Comparison of ENCODE assay signal across 8 cellular contexts in the genomic region with DNA sequence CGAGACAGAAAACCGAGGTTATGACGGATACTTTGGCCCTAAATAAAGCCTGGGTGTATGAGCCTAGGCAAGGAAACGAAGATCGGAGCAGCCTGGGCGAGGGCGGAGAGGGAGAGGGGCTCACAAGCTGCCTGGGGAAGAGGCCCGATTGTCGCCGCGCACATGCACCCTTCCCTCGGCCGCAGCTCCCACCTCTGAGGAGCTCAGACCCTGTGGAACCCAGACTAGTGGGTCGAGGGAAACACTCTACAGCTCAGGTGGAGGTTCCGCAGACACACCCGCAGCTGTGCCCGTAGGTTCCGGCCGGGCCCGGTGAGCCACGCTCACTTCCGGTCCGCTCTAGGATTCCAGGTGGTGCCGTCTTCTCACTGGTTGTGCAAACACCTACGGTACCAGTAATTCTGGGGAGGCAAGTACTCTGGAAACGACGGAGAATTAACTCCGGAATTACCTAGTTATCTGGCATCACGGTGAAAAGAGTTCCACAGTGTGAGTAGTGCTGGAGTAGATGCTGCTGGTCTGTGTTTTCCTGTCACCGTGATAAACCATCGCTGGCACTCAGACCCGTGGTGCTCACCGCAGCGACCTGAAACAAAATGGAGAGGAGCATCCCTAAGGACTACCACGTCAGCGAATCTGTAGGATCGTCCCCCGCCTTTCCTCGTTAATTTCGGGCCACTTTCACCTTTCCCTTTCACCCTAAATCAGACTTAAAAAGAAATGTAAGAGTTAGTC.
DNase-seq lines count a peak whose midpoint lies in the region; ATAC-seq and TF ChIP-seq lines count a peak whose summit lies in the region.

No MANE protein-coding gene starts in this region.

- ATAC-seq in GM19043 (IDR thresholded peaks at IDR 0.05; ENCODE audit: low read depth, unreplicated experiment), result peak; percentile 72
- peak; percentile 83 for ATAC-seq in HG03432 (IDR thresholded peaks at IDR 0.05; ENCODE audit: unreplicated experiment)
- peak; percentile 76 for ATAC-seq in activated T-helper 17 cell treated with anti-CD3 and anti-CD28 coated beads, Interleukin-2, amount 50 U/mL, for 72 hours (replicated peaks)
- ATAC-seq in gastroesophageal sphincter, result peak; percentile 80

- no peaks in the 10 kb centered on the region for H3K79me2 ChIP-seq in OCI-LY1 (ENCODE audit: insufficient read depth, low read length)

- H3K9me3 ChIP-seq in OCI-LY1 (ENCODE audit: low read length) (no peaks in the 10 kb centered on the region), gastroesophageal sphincter (no peaks in the 10 kb centered on the region), transverse colon (no peaks in the 10 kb centered on the region)

- no peak for TF ChIP-seq CTCF in AG04449 (IDR thresholded peaks at IDR 0.05; ENCODE audit: insufficient read depth, low read length, missing control alignments)
- no peak for TF ChIP-seq CTCF in OCI-LY1 (IDR thresholded peaks at IDR 0.05; ENCODE audit: low read length)
- TF ChIP-seq CTCF in gastroesophageal sphincter (IDR thresholded peaks at IDR 0.05), result no peak
- TF ChIP-seq CTCF in osteocyte (IDR thresholded peaks at IDR 0.05), result no peak
- no peak for TF ChIP-seq CTCF in transverse colon (IDR thresholded peaks at IDR 0.05)

- no peak overlapping the region for H3K9ac ChIP-seq in OCI-LY1 (ENCODE audit: low read length)

- H3K36me3 Mint-ChIP-seq in activated T-helper 17 cell treated with anti-CD3 and anti-CD28 coated beads, Interleukin-2, amount 50 U/mL, for 72 hours (ENCODE audit: low read depth), result peaks cover 23% of the 10 kb centered on the region
- no peaks in the 10 kb centered on the region for H3K36me3 Mint-ChIP-seq in osteocyte (ENCODE audit: unreplicated experiment)

- H2AFZ ChIP-seq in OCI-LY1 (ENCODE audit: low read length), result no peak overlapping the region

- peak overlapping the region; percentile 52 for H3K27ac Mint-ChIP-seq in activated T-helper 17 cell treated with anti-CD3 and anti-CD28 coated beads, Interleukin-2, amount 50 U/mL, for 72 hours
- H3K27ac Mint-ChIP-seq in osteocyte (ENCODE audit: unreplicated experiment), result peak overlapping the region; percentile 79

- H3K27me3 ChIP-seq in OCI-LY1 (ENCODE audit: insufficient read depth, low read length) (peaks cover 3% of the 10 kb centered on the region; the same call in 1 of the 2 replicates), gastroesophageal sphincter (peaks cover 71% of the 10 kb centered on the region), transverse colon (peaks cover 75% of the 10 kb centered on the region)

- DNase-seq in AG04449 (ENCODE audit: low read depth, low spot score) (no peak), osteocyte (ENCODE audit: extremely low spot score, unreplicated experiment) (no peak), transverse colon (peak; percentile 80)

- in situ Hi-C loops in transverse colon (cut with MboI; ENCODE audit: low pct_ligation_motif_present in 1 of 4, low pct_unique_long_range_greater_than_20kb in 1 of 4, low sequenced_read_pairs in 3 of 4), result no loop called here

- TF ChIP-seq POLR2A in gastroesophageal sphincter (IDR thresholded peaks at IDR 0.05), result no peak
- TF ChIP-seq POLR2A in transverse colon (IDR thresholded peaks at IDR 0.05), result no peak

- H3K36me3 ChIP-seq in OCI-LY1 (ENCODE audit: insufficient read depth, low read length) (no peaks in the 10 kb centered on the region), gastroesophageal sphincter (no peaks in the 10 kb centered on the region), transverse colon (no peaks in the 10 kb centered on the region)

- H3K9me2 ChIP-seq in OCI-LY1 (ENCODE audit: low read depth, low read length), result no peaks in the 10 kb centered on the region

- H3K4me2 ChIP-seq in OCI-LY1 (ENCODE audit: low read length), result peak overlapping the region; percentile 24; the same call in 1 of the 2 replicates

- peaks cover 14% of the 10 kb centered on the region for H3K4me1 Mint-ChIP-seq in activated T-helper 17 cell treated with anti-CD3 and anti-CD28 coated beads, Interleukin-2, amount 50 U/mL, for 72 hours
- peaks cover 24% of the 10 kb centered on the region for H3K4me1 Mint-ChIP-seq in osteocyte (ENCODE audit: unreplicated experiment)

- H3K27ac ChIP-seq in OCI-LY1 (ENCODE audit: low read depth, low read length, poor library complexity, severe bottlenecking) (no peak overlapping the region), gastroesophageal sphincter (no peak overlapping the region), transverse colon (peak overlapping the region in 3 of 4 donors; percentile 18 to 53 (median 46))

- H3K4me3 ChIP-seq in AG04449 (ENCODE audit: low read depth, low read length), result peak overlapping the region; percentile 62
- H3K4me3 ChIP-seq in OCI-LY1 (ENCODE audit: low read depth, low read length, poor library complexity, severe bottlenecking), result no peak overlapping the region
- H3K4me3 ChIP-seq in gastroesophageal sphincter, result peak overlapping the region; percentile 36 to 56
- peak overlapping the region; percentile 32 to 70 (median 50) for H3K4me3 ChIP-seq in transverse colon

- H4K20me1 ChIP-seq in OCI-LY1 (ENCODE audit: insufficient read depth, low read length), result no peaks in the 10 kb centered on the region

- H3K4me3 Mint-ChIP-seq in activated T-helper 17 cell treated with anti-CD3 and anti-CD28 coated beads, Interleukin-2, amount 50 U/mL, for 72 hours, result peak overlapping the region; percentile 83
- peak overlapping the region; percentile 86 for H3K4me3 Mint-ChIP-seq in osteocyte (ENCODE audit: unreplicated experiment)

- CTCF ChIA-PET in AG04449 (lab: Yijun Ruan, JAX), result no interaction called here

- no peaks in the 10 kb centered on the region for H3F3A ChIP-seq in OCI-LY1 (ENCODE audit: insufficient read depth, low read length)

- intact Hi-C loops in transverse colon (cut with DNase I; ENCODE audit: low total_unique reads), result no loop called here

- TF ChIP-seq EP300 in gastroesophageal sphincter (IDR thresholded peaks at IDR 0.05) (no peak), transverse colon (IDR thresholded peaks at IDR 0.05; ENCODE audit: low read depth) (no peak)

- H3K4me1 ChIP-seq in OCI-LY1 (ENCODE audit: insufficient read depth, low read length, severe bottlenecking), result no peaks in the 10 kb centered on the region
- H3K4me1 ChIP-seq in gastroesophageal sphincter, result peaks cover 0 to 18% (median 3%) of the 10 kb centered on the region in 3 donors
- H3K4me1 ChIP-seq in transverse colon, result peaks cover 3 to 21% (median 10%) of the 10 kb centered on the region in 4 donors

- peaks cover 11% of the 10 kb centered on the region for H3K9me3 Mint-ChIP-seq in activated T-helper 17 cell treated with anti-CD3 and anti-CD28 coated beads, Interleukin-2, amount 50 U/mL, for 72 hours
- no peaks in the 10 kb centered on the region for H3K9me3 Mint-ChIP-seq in osteocyte (ENCODE audit: unreplicated experiment)

- POLR2A ChIA-PET in AG04449 (lab: Yijun Ruan, JAX), result no interaction called here

- H3K27me3 Mint-ChIP-seq in activated T-helper 17 cell treated with anti-CD3 and anti-CD28 coated beads, Interleukin-2, amount 50 U/mL, for 72 hours, result peaks cover 76% of the 10 kb centered on the region
- H3K27me3 Mint-ChIP-seq in osteocyte (ENCODE audit: unreplicated experiment), result peaks cover 26% of the 10 kb centered on the region

- 0 to 1% methylated on average over 14 to 22 of the region's 40 CpGs for WGBS in gastroesophageal sphincter (ENCODE audit: low coverage in 1 of 2), 2 donors
- WGBS in transverse colon (ENCODE audit: low coverage in 1 of 2), 2 donors, result 2 to 8% methylated on average over 10 to 40 of the region's 40 CpGs

Comparison
In these comparisons a context has a peak if more than half of its experiments do, and no peak if none do; other contexts are left out.
1. H3K27ac ChIP-seq: peak in transverse colon (3 of 4); none in OCI-LY1 (single experiment) and gastroesophageal sphincter (0 of 4).
2. Peak in every context shown above with its lines, with median percentiles within 50 percentile points of each other: ATAC-seq.